In genomic region chr4:79983431-79983830, GRCh38 we compare ENCODE assay signal across 22 cellular contexts.
DNase-seq lines count a peak whose midpoint lies in the region; ATAC-seq, FAIRE-seq and TF ChIP-seq lines count a peak whose summit lies in the region.
"Had no signal": no experiment of that assay in that cellular context is flagged by ENCODE, and none has a peak within 500 bp of the region (broad histone marks: within the 10 kb centered on the region; RNA-seq: fewer than 3 reads in every experiment).

No MANE protein-coding gene starts in this region.

- BruUV-seq in endothelial cell of umbilical vein (replicated peaks; lab: Mats Ljungman, UMichigan) = no TSS peak

- no peak for TF ChIP-seq CTCF in endothelial cell of umbilical vein (IDR thresholded peaks at IDR 0.05; ENCODE audit: extremely low read depth in 1 of 2, insufficient read depth in 1 of 2, low read depth in 1 of 2, low read length in 2 of 2)
- TF ChIP-seq CTCF in pancreas (IDR thresholded peaks at IDR 0.05) = no peak

- ATAC-seq in pancreas = no peak

- H3K9me3 ChIP-seq in endothelial cell of umbilical vein (replicated peaks; ENCODE audit: control insufficient read depth, insufficient read depth, low read length) = no peaks in the 10 kb centered on the region
- no peaks in the 10 kb centered on the region for H3K9me3 ChIP-seq in pancreas
- no peaks in the 10 kb centered on the region for H3K9me3 ChIP-seq in Karpas-422 (ENCODE audit: low read length)
- H3K9me3 ChIP-seq: BE2C, BLaER1, Caco-2 had no signal

- H3K4me3 ChIP-seq in endothelial cell of umbilical vein (replicated peaks in 1 of 3; ENCODE audit: insufficient read depth in 1 of 3, low read depth in 1 of 3, low read length in 3 of 3) (no peak overlapping the region), pancreas (no peak overlapping the region), Karpas-422 (ENCODE audit: low read length) (no peak overlapping the region)
- H3K4me3 ChIP-seq: BLaER1 had no signal

- no peaks in the 10 kb centered on the region for H4K20me1 ChIP-seq in endothelial cell of umbilical vein (replicated peaks; ENCODE audit: control insufficient read depth, extremely low read depth, insufficient read depth, low read length)
- no peaks in the 10 kb centered on the region for H4K20me1 ChIP-seq in Karpas-422 (ENCODE audit: insufficient read depth, low read depth, low read length)
- H4K20me1 ChIP-seq: BLaER1 had no signal

- H3K27me3 ChIP-seq in endothelial cell of umbilical vein (ENCODE audit: control insufficient read depth in 2 of 2, insufficient read depth in 2 of 2, low read length in 2 of 2) = no peaks in the 10 kb centered on the region
- no peaks in the 10 kb centered on the region for H3K27me3 ChIP-seq in pancreas
- no peaks in the 10 kb centered on the region for H3K27me3 ChIP-seq in Karpas-422 (ENCODE audit: low read length)
- H3K27me3 ChIP-seq: BE2C, BLaER1 had no signal

- no peak overlapping the region for H3K9ac ChIP-seq in endothelial cell of umbilical vein (replicated peaks; ENCODE audit: extremely low read depth, insufficient read depth, low read length)
- no peak overlapping the region for H3K9ac ChIP-seq in Karpas-422 (ENCODE audit: low read length)
- H3K9ac ChIP-seq: BLaER1 had no signal

- H3K4me2 ChIP-seq in endothelial cell of umbilical vein (ENCODE audit: insufficient read depth, low read length) (peak overlapping the region; percentile 25), Karpas-422 (ENCODE audit: low read depth, low read length, poor library complexity, severe bottlenecking) (no peak overlapping the region)
- H3K4me2 ChIP-seq: BLaER1 had no signal

- CTCF ChIA-PET in endothelial cell of umbilical vein (lab: Charles Lee) = interaction anchor here (1.0 to 1.1 kb wide), 2 partner anchors 24 to 38 kb away, joined by 3 read pairs; no protein-coding TSS in a partner anchor

- dilution Hi-C loops in endothelial cell of umbilical vein (cut with MboI; ENCODE audit: extremely low pct_ligation_motif_present, low sequenced_read_pairs) = no loop called here

- peaks cover 18% of the 10 kb centered on the region for H3K79me2 ChIP-seq in endothelial cell of umbilical vein (ENCODE audit: control insufficient read depth, insufficient read depth, low read length)
- no peaks in the 10 kb centered on the region for H3K79me2 ChIP-seq in Karpas-422 (ENCODE audit: low read length)

- POLR2A ChIA-PET in endothelial cell of umbilical vein (lab: Charles Lee) = no interaction called here

- DNase-seq in RPMI7951 (ENCODE audit: low read depth) (peak; percentile 7), endothelial cell of umbilical vein (ENCODE audit: low read depth, low spot score) (peak; percentile 4), pancreas (no peak), Karpas-422 (no peak), NCI-H524 treated with DMSO at 0.1 percent for 48 hours (lab: John Stamatoyannopoulos, UW) (no peak), NCI-H1092 (lab: John Stamatoyannopoulos, UW) (no peak)
- DNase-seq: 8988T; ACHN; BE2C; C1 segment of cervical spinal cord; Caco-2; Calu3; CD4-positive, alpha-beta memory T cell; CD4-positive, CD25-positive, alpha-beta regulatory T cell; CD8-positive, alpha-beta memory T cell; DMS79 treated with DMSO at 0.1 percent for 48 hours; GF-D8 had no signal

- H3K36me3 ChIP-seq in endothelial cell of umbilical vein (ENCODE audit: control insufficient read depth in 2 of 2, extremely low read depth in 1 of 2, insufficient read depth in 2 of 2, low read length in 2 of 2) = peaks cover 0 to 6% of the 10 kb centered on the region in 2 experiments
- H3K36me3 ChIP-seq in pancreas = no peaks in the 10 kb centered on the region
- H3K36me3 ChIP-seq in Karpas-422 (ENCODE audit: insufficient read depth, low read length) = no peaks in the 10 kb centered on the region
- H3K36me3 ChIP-seq: BE2C, BLaER1 had no signal

- intact Hi-C loops in endothelial cell of umbilical vein (cut with micrococcal nuclease) = no loop called here
- intact Hi-C loops in pancreas (cut with DNase I) = no loop called here

- H3K9me2 ChIP-seq in Karpas-422 (replicated peaks; ENCODE audit: insufficient read depth, low read length) = no peaks in the 10 kb centered on the region

- FAIRE-seq in endothelial cell of umbilical vein (lab: Jason Lieb, UNC) (no peak), pancreas (lab: Jason Lieb, UNC) (peak; percentile 39)
- FAIRE-seq: A204.1, D721Med, GM12891, GM19239 had no signal

- WGBS in pancreas, 2 donors = 69 to 92% methylated on average over 4 of the region's 4 CpGs

- H2AFZ ChIP-seq in endothelial cell of umbilical vein (ENCODE audit: low read depth, low read length) (no peak overlapping the region), Karpas-422 (ENCODE audit: low read length) (no peak overlapping the region)

- H3K9me1 ChIP-seq in endothelial cell of umbilical vein (replicated peaks; ENCODE audit: control insufficient read depth, extremely low read depth, insufficient read depth, low read length) = no peaks in the 10 kb centered on the region

- H3K4me1 ChIP-seq in endothelial cell of umbilical vein (ENCODE audit: control insufficient read depth, extremely low read depth, insufficient read depth, low read length) (peaks cover 22% of the 10 kb centered on the region), pancreas (no peaks in the 10 kb centered on the region), Karpas-422 (ENCODE audit: low read length) (no peaks in the 10 kb centered on the region)
- H3K4me1 ChIP-seq: BE2C, BLaER1, Caco-2 had no signal

- H3K27ac ChIP-seq in endothelial cell of umbilical vein (ENCODE audit: insufficient read depth, low read depth, low read length) = no peak overlapping the region
- no peak overlapping the region for H3K27ac ChIP-seq in pancreas
- no peak overlapping the region for H3K27ac ChIP-seq in Karpas-422 (ENCODE audit: low read length)
- H3K27ac ChIP-seq: BLaER1 had no signal

- no peak for TF ChIP-seq POLR2A in endothelial cell of umbilical vein (IDR thresholded peaks at IDR 0.05; ENCODE audit: low read depth, low read length)

TF ChIP-seq in endothelial cell of umbilical vein, 7 proteins besides CTCF, POLR2A, EP300 and RAD21:
- TF ChIP-seq JUN (IDR thresholded peaks at IDR 0.05; ENCODE audit: borderline replicate concordance, insufficient read depth, insufficient read length, low read depth) (no peak), GATA2 (IDR thresholded peaks at IDR 0.05; ENCODE audit: insufficient read depth, insufficient read length, low read depth, low read length) (no peak), EZH2 (IDR thresholded peaks at IDR 0.05; ENCODE audit: borderline replicate concordance, low read depth, low read length, severe bottlenecking) (no peak), POLR2AphosphoS5 (IDR thresholded peaks at IDR 0.05; ENCODE audit: insufficient read depth, low read depth, low read length) (no peak), MYC (IDR thresholded peaks at IDR 0.05; ENCODE audit: low read depth, low read length) (no peak), MAX (IDR thresholded peaks at IDR 0.05; ENCODE audit: insufficient read depth, insufficient read length) (no peak), FOS (IDR thresholded peaks at IDR 0.05; ENCODE audit: borderline replicate concordance, insufficient read depth, low read length) (no peak)
TF ChIP-seq in endothelial cell of umbilical vein: peak in this region for 0.

Comparison
In these comparisons a context has a peak if more than half of its experiments do, and no peak if none do; other contexts are left out.
1. DNase-seq: peak in RPMI7951 (single experiment) and endothelial cell of umbilical vein (single experiment); none in pancreas (0 of 6), Karpas-422 (single experiment), NCI-H524 treated with DMSO at 0.1 percent for 48 hours (single experiment) and NCI-H1092 (single experiment).